Comparison of ENCODE assay signal across 23 cellular contexts in genomic region chr17:46038414-46038813, GRCh38.
DNase-seq lines count a peak whose midpoint lies in the region; ATAC-seq and TF ChIP-seq lines count a peak whose summit lies in the region.
"Had no signal": no experiment of that assay in that cellular context is flagged by ENCODE, and none has a peak within 500 bp of the region (broad histone marks: within the 10 kb centered on the region; RNA-seq: fewer than 3 reads in every experiment).

No MANE protein-coding gene starts in this region.

- ATAC-seq in stimulated activated naive CD8-positive, alpha-beta T cell treated with anti-CD3 and anti-CD28 coated beads, Interleukin-15, Interleukin-2, amounts not matched to agents 100 U/mL and 50 U/mL, for 24 hours = no peak
- ATAC-seq in activated naive CD8-positive, alpha-beta T cell treated with anti-CD3 and anti-CD28 coated beads, Interleukin-2, amount 50 U/mL, for 24 hours = no peak
- ATAC-seq in HG02571 (IDR thresholded peaks at IDR 0.05; ENCODE audit: unreplicated experiment) (no peak), HG02884 (IDR thresholded peaks at IDR 0.05; ENCODE audit: unreplicated experiment) (no peak)
- ATAC-seq: K562 had no signal

- H3K36me3 Mint-ChIP-seq in stimulated activated naive CD8-positive, alpha-beta T cell treated with anti-CD3 and anti-CD28 coated beads, Interleukin-15, Interleukin-2, amounts not matched to agents 100 ng/mL and 50 ng/mL, for 24 hours (ENCODE audit: low read depth) = peaks cover 58% of the 10 kb centered on the region
- peaks cover 65% of the 10 kb centered on the region for H3K36me3 Mint-ChIP-seq in activated naive CD8-positive, alpha-beta T cell treated with anti-CD3 and anti-CD28 coated beads, Interleukin-2, amount 50 U/mL, for 24 hours (ENCODE audit: low read depth)
- peaks cover 80% of the 10 kb centered on the region for H3K36me3 Mint-ChIP-seq in nephron progenitor cell (ENCODE audit: low read depth)

- no peak for TF ChIP-seq CTCF in nephron progenitor cell (IDR thresholded peaks at IDR 0.05)

- no peak overlapping the region for H3K4me3 Mint-ChIP-seq in stimulated activated naive CD8-positive, alpha-beta T cell treated with anti-CD3 and anti-CD28 coated beads, Interleukin-15, Interleukin-2, amounts not matched to agents 100 ng/mL and 50 ng/mL, for 24 hours
- H3K4me3 Mint-ChIP-seq in activated naive CD8-positive, alpha-beta T cell treated with anti-CD3 and anti-CD28 coated beads, Interleukin-2, amount 50 U/mL, for 24 hours = no peak overlapping the region
- no peak overlapping the region for H3K4me3 Mint-ChIP-seq in nephron progenitor cell
- H3K4me3 Mint-ChIP-seq: T-helper 2 cell treated with Interferon-gamma antibody and Interleukin-4, amounts not matched to agents 5 μg/mL and 100 μg/mL, for 36 hours had no signal

- in situ Hi-C loops in KBM-7 (cut with MboI; ENCODE audit: low pct_unique_long_range_greater_than_20kb, low sequenced_read_pairs) = no loop called here

- H3K4me1 Mint-ChIP-seq in stimulated activated naive CD8-positive, alpha-beta T cell treated with anti-CD3 and anti-CD28 coated beads, Interleukin-15, Interleukin-2, amounts not matched to agents 100 ng/mL and 50 ng/mL, for 24 hours (ENCODE audit: low read depth) = peaks cover 19% of the 10 kb centered on the region
- peaks cover 21% of the 10 kb centered on the region for H3K4me1 Mint-ChIP-seq in activated naive CD8-positive, alpha-beta T cell treated with anti-CD3 and anti-CD28 coated beads, Interleukin-2, amount 50 U/mL, for 24 hours
- no peaks in the 10 kb centered on the region for H3K4me1 Mint-ChIP-seq in nephron progenitor cell

- no peaks in the 10 kb centered on the region for H3K27me3 Mint-ChIP-seq in stimulated activated naive CD8-positive, alpha-beta T cell treated with anti-CD3 and anti-CD28 coated beads, Interleukin-15, Interleukin-2, amounts not matched to agents 100 ng/mL and 50 ng/mL, for 24 hours
- no peaks in the 10 kb centered on the region for H3K27me3 Mint-ChIP-seq in activated naive CD8-positive, alpha-beta T cell treated with anti-CD3 and anti-CD28 coated beads, Interleukin-2, amount 50 U/mL, for 24 hours
- no peaks in the 10 kb centered on the region for H3K27me3 Mint-ChIP-seq in nephron progenitor cell (ENCODE audit: low read depth, poor library complexity)

- no peak for DNase-seq in stimulated activated naive CD8-positive, alpha-beta T cell treated with anti-CD3 and anti-CD28 coated beads, Interleukin-15, Interleukin-2, amounts not matched to agents 100 U/mL and 50 U/mL, for 24 hours
- no peak for DNase-seq in activated naive CD8-positive, alpha-beta T cell treated with anti-CD3 and anti-CD28 coated beads, Interleukin-2, amount 50 U/mL, for 24 hours
- DNase-seq in nephron progenitor cell (no peak), HuH-7.5 (ENCODE audit: low spot score) (no peak), KBM-7 (no peak)
- DNase-seq: ACHN; activated CD4-positive, alpha-beta T cell treated with anti-CD3 and anti-CD28 coated beads, Interleukin-2, amount 50 U/mL, for 4 hours; activated naive CD4-positive, alpha-beta T cell; cerebellar nuclear complex; effector CD4-positive, alpha-beta T cell; HCEC 1CT; kidney; MM.1S; NCI-H1436; NCI-H69; spleen; stimulated activated CD4-positive, alpha-beta T cell treated with anti-CD3 and anti-CD28 coated beads, Interleukin-4, amount 100 ng/mL, for 1 hour; stomach had no signal

- peak overlapping the region; percentile 46 for H3K27ac Mint-ChIP-seq in stimulated activated naive CD8-positive, alpha-beta T cell treated with anti-CD3 and anti-CD28 coated beads, Interleukin-15, Interleukin-2, amounts not matched to agents 100 ng/mL and 50 ng/mL, for 24 hours
- H3K27ac Mint-ChIP-seq in activated naive CD8-positive, alpha-beta T cell treated with anti-CD3 and anti-CD28 coated beads, Interleukin-2, amount 50 U/mL, for 24 hours = peak overlapping the region; percentile 4
- H3K27ac Mint-ChIP-seq in nephron progenitor cell = peak overlapping the region; percentile 75
- H3K27ac Mint-ChIP-seq: T-helper 2 cell treated with Interferon-gamma antibody and Interleukin-4, amounts not matched to agents 5 μg/mL and 100 μg/mL, for 36 hours had no signal

- H3K9me3 Mint-ChIP-seq in stimulated activated naive CD8-positive, alpha-beta T cell treated with anti-CD3 and anti-CD28 coated beads, Interleukin-15, Interleukin-2, amounts not matched to agents 100 ng/mL and 50 ng/mL, for 24 hours = no peaks in the 10 kb centered on the region
- H3K9me3 Mint-ChIP-seq in activated naive CD8-positive, alpha-beta T cell treated with anti-CD3 and anti-CD28 coated beads, Interleukin-2, amount 50 U/mL, for 24 hours = no peaks in the 10 kb centered on the region
- no peaks in the 10 kb centered on the region for H3K9me3 Mint-ChIP-seq in nephron progenitor cell
- H3K9me3 Mint-ChIP-seq: T-helper 2 cell treated with Interferon-gamma antibody and Interleukin-4, amounts not matched to agents 5 μg/mL and 100 μg/mL, for 36 hours had no signal

Comparison
In these comparisons a context has a peak if more than half of its experiments do, and no peak if none do; other contexts are left out.
1. H3K27ac Mint-ChIP-seq: peak in every context shown above with its lines; median percentile 75 in nephron progenitor cell; 46 in stimulated activated naive CD8-positive, alpha-beta T cell treated with anti-CD3 and anti-CD28 coated beads, Interleukin-15, Interleukin-2, amounts not matched to agents 100 ng/mL and 50 ng/mL, for 24 hours; 4 in activated naive CD8-positive, alpha-beta T cell treated with anti-CD3 and anti-CD28 coated beads, Interleukin-2, amount 50 U/mL, for 24 hours.